Comparison of ENCODE assay signal across 8 cellular contexts in genomic region chr3:149970716-149971402, GRCh38. TPM values are rescaled to one million over a fixed set of nuclear protein-coding genes. Genes with fewer than 3 reads are reported as not detected.
A peak's percentile ranks its signal among the peaks of the same experiment; 100 is the strongest.
DNase-seq lines count a peak whose midpoint lies in the region; ATAC-seq, FAIRE-seq and TF ChIP-seq lines count a peak whose summit lies in the region.

Gene PFN2 (minus strand): TSS chr3:149970895. CDS start chr3:149970856, 39 bp downstream.

- H3K9me3 Mint-ChIP-seq in chondrocyte (ENCODE audit: low read depth) = peaks cover 3% of the 10 kb centered on the region

- no peaks in the 10 kb centered on the region for H3K27me3 Mint-ChIP-seq in chondrocyte (ENCODE audit: low read depth)

- peak within 1 kb of the TSS; percentile 99 for H3K27ac Mint-ChIP-seq in chondrocyte (ENCODE audit: unreplicated experiment)

- no peak for TF ChIP-seq POLR2A in GM12892 (IDR thresholded peaks at IDR 0.05; ENCODE audit: low read depth, low read length)

- ATAC-seq in HG02798 (IDR thresholded peaks at IDR 0.05; ENCODE audit: poor library complexity, unreplicated experiment) = peak; percentile 59

- TF ChIP-seq CTCF in chondrocyte (IDR thresholded peaks at IDR 0.05) = peak; percentile 8

- peak within 1 kb of the TSS; percentile 96 for H3K4me3 Mint-ChIP-seq in chondrocyte (ENCODE audit: unreplicated experiment)

- peaks cover 16% of the 10 kb centered on the region for H3K36me3 Mint-ChIP-seq in chondrocyte (ENCODE audit: low read depth)

- FAIRE-seq in GM12892 (lab: Jason Lieb, UNC) = peak; percentile 27

- peaks cover 59% of the 10 kb centered on the region for H3K4me1 Mint-ChIP-seq in chondrocyte (ENCODE audit: low read depth)

- DNase-seq in GM12892 (ENCODE audit: insufficient read length) = peak; percentile 36
- peak; percentile 47 for DNase-seq in NCI-H2107 treated with DMSO at 0.1 percent for 48 hours (lab: John Stamatoyannopoulos, UW; ENCODE audit: unreplicated experiment)
- DNase-seq in activated CD4-positive, alpha-beta T cell treated with anti-CD3 and anti-CD28 coated beads for 1 hour = peak; percentile 43
- peak; percentile 87 for DNase-seq in chondrocyte (ENCODE audit: low spot score)
- peak; percentile 61 for DNase-seq in kidney glomerular epithelial cell (lab: John Stamatoyannopoulos, UW)
- DNase-seq in stimulated activated CD4-positive, alpha-beta T cell treated with anti-CD3 and anti-CD28 coated beads, Interleukin-15, amount 100 ng/mL, for 1 hour (ENCODE audit: low read depth in 1 of 2, low spot score in 1 of 2) = peak; percentile 29 to 31
- DNase-seq in OCI-M1 (lab: John Stamatoyannopoulos, UW) = no peak

RNA-seq across cellular contexts. Expression of gene PFN2, which starts in this region (rescaled TPM):
- polyA plus RNA-seq in GM12892 (2012; ENCODE audit: missing spikeins) = 11.6 TPM
- 430 to 447 TPM (median 437 TPM) in 3 replicates for total RNA-seq in chondrocyte
